In genomic region chrY:7834284-7834683, GRCh38 we compare ENCODE assay signal across 22 cellular contexts.
DNase-seq lines count a peak whose midpoint lies in the region; ATAC-seq, FAIRE-seq and TF ChIP-seq lines count a peak whose summit lies in the region.
"Had no signal": no experiment of that assay in that cellular context is flagged by ENCODE, and none has a peak within 500 bp of the region (broad histone marks: within the 10 kb centered on the region; RNA-seq: fewer than 3 reads in every experiment).

No MANE protein-coding gene starts in this region.

- no peaks in the 10 kb centered on the region for H3K4me1 ChIP-seq in pancreas
- H3K4me1 ChIP-seq: BLaER1 had no signal

- H3K27me3 ChIP-seq in pancreas = no peaks in the 10 kb centered on the region
- H3K27me3 ChIP-seq: BLaER1 had no signal

- H3K4me3 ChIP-seq in HFF-Myc (replicated peaks; ENCODE audit: low read depth, low read length) = no peak overlapping the region
- H3K4me3 ChIP-seq in pancreas = no peak overlapping the region
- H3K4me3 ChIP-seq: BLaER1 had no signal

- no peak for TF ChIP-seq CTCF in HFF-Myc (IDR thresholded peaks at IDR 0.05; ENCODE audit: low read depth, low read length, missing control alignments)
- no peak for TF ChIP-seq CTCF in pancreas (IDR thresholded peaks at IDR 0.05)

- no peaks in the 10 kb centered on the region for H3K36me3 ChIP-seq in pancreas
- H3K36me3 ChIP-seq: BLaER1 had no signal

- ATAC-seq in GM19455 (IDR thresholded peaks at IDR 0.05; ENCODE audit: unreplicated experiment) (no peak), pancreas (no peak), HG03108 (IDR thresholded peaks at IDR 0.05; ENCODE audit: unreplicated experiment) (no peak)
- ATAC-seq: Panc1 had no signal

- H3K27ac ChIP-seq in pancreas = no peak overlapping the region
- H3K27ac ChIP-seq: BLaER1, RWPE1 had no signal

- DNase-seq in EL (peak; percentile 44), HFF-Myc (ENCODE audit: extremely low read depth, low read depth) (peak; percentile 20), amniotic epithelial cell (ENCODE audit: low read depth) (peak; percentile 38), myocyte (ENCODE audit: low read depth) (peak; percentile 18), pancreas (no peak)
- DNase-seq in activated CD8-positive, alpha-beta memory T cell treated with anti-CD3 and anti-CD28 coated beads, Interleukin-2, amount 50 U/mL, for 48 hours = no peak
- DNase-seq: CD4-positive, CD25-positive, alpha-beta regulatory T cell; DMS153; DND-41; H9; MV-4-11; NCI-H2029; NCI-H446 treated with DMSO at 0.1 percent for 48 hours; NCI-H526; SHP77 had no signal

- no peaks in the 10 kb centered on the region for H3K9me3 ChIP-seq in pancreas
- H3K9me3 ChIP-seq: BLaER1 had no signal

- intact Hi-C loops in pancreas (cut with DNase I) = no loop called here

- no peak for FAIRE-seq in pancreas (lab: Jason Lieb, UNC)
- FAIRE-seq: A204.1, G401.6 had no signal

- 51% methylated on average over 2 of the region's 2 CpGs; no CpG with 5 or more reads in 1 of the 2 donors for WGBS in pancreas, 2 donors

Comparison
In these comparisons a context has a peak if more than half of its experiments do, and no peak if none do; other contexts are left out.
1. DNase-seq: peak in EL (single experiment), HFF-Myc (single experiment), amniotic epithelial cell (single experiment) and myocyte (single experiment); none in activated CD8-positive, alpha-beta memory T cell treated with anti-CD3 and anti-CD28 coated beads, Interleukin-2, amount 50 U/mL, for 48 hours (single experiment) and pancreas (0 of 6).